ENCODE assay signal across 17 cellular contexts in the genomic region with DNA sequence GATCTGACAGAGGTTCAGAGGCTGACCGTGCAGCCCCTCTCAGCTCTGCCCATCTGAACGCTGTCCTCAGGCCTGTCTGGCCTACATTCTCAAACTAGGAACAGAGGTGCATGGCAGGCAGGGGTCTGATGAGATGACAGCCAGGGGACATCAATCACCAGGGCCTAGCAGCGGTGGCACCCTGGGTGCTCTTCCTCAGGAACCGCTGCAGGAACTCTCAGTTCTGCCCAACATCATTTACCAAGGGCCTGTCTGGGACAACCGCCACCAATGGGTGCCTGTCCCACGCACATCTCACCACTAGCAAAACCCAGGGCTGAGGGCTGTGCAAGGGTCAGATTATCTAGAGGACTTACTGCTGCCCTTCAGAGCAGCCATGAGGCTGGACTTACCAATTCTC.
"Had no signal": no experiment of that assay in that cellular context is flagged by ENCODE, and none has a peak within 500 bp of the region (broad histone marks: within the 10 kb centered on the region; RNA-seq: fewer than 3 reads in every experiment).

No MANE protein-coding gene starts in this region.

- H3K9me3 ChIP-seq: adrenal gland, left lung, mucosa of descending colon, stomach had no signal

- H3K4me3 Mint-ChIP-seq: activated CD8-positive, alpha-beta T cell treated with anti-CD3 and anti-CD28 coated beads, Interleukin-2, amount 10 ng/mL, durations not matched to agents 7 days and 5 days; activated naive CD4-positive, alpha-beta T cell treated with anti-CD3 and anti-CD28 coated beads, Interleukin-2, amount 10 ng/mL, durations not matched to agents 7 days and 5 days had no signal

- H3K27me3 Mint-ChIP-seq: naive thymus-derived CD4-positive, alpha-beta T cell had no signal

- H3K27ac Mint-ChIP-seq: activated naive CD4-positive, alpha-beta T cell treated with anti-CD3 and anti-CD28 coated beads, Interleukin-2, amount 10 ng/mL, durations not matched to agents 7 days and 5 days had no signal

- H3K4me3 ChIP-seq: adrenal gland, left lung, mucosa of descending colon, skin epidermis, stomach had no signal

- H3K27ac ChIP-seq: adrenal gland, left lung, skin epidermis, stomach had no signal

- DNase-seq: activated CD4-positive, alpha-beta T cell treated with anti-CD3 and anti-CD28 coated beads for 48 hours; activated CD8-positive, alpha-beta memory T cell treated with anti-CD3 and anti-CD28 coated beads, Interleukin-2, amount 50 U/mL, for 4 hours; activated CD8-positive, alpha-beta T cell treated with anti-CD3 and anti-CD28 coated beads, Interleukin-2, amount 10 ng/mL, durations not matched to agents 7 days and 5 days; activated naive CD4-positive, alpha-beta T cell treated with anti-CD3 and anti-CD28 coated beads, Interleukin-2, amount 10 ng/mL, durations not matched to agents 7 days and 5 days; hypothalamus; kidney; left lung; mammary epithelial cell; mucosa of descending colon; naive thymus-derived CD4-positive, alpha-beta T cell; occipital lobe; stimulated activated CD4-positive, alpha-beta T cell treated with anti-CD3 and anti-CD28 coated beads, Interleukin-15, amount 100 ng/mL, for 24 hours; stimulated activated CD4-positive, alpha-beta T cell treated with anti-CD3 and anti-CD28 coated beads, Interleukin-4, amount 100 ng/mL, for 1 hour; stomach; T-helper 2 cell had no signal

- H3K27me3 ChIP-seq: adrenal gland, left lung, stomach had no signal

- H3K36me3 ChIP-seq: adrenal gland, left lung, stomach had no signal

- ATAC-seq: left lung, mucosa of descending colon had no signal
